ENCODE assay signal across 1 cellular context in genomic region chr16:20886-21285, GRCh38. TPM values are rescaled to one million over a fixed set of nuclear protein-coding genes. Genes with fewer than 3 reads are reported as not detected.
"Had no signal": no experiment of that assay in that cellular context is flagged by ENCODE, and none has a peak within 500 bp of the region (broad histone marks: within the 10 kb centered on the region; RNA-seq: fewer than 3 reads in every experiment).

No MANE protein-coding gene starts in this region.

RNA-seq across cellular contexts. Expression of gene POLR3K, which starts 32.5 kb away (rescaled TPM):
- total RNA-seq: ascending aorta had no signal

RNA-seq across cellular contexts. Expression of gene SNRNP25, which starts 32.7 kb away (rescaled TPM):
- total RNA-seq: ascending aorta had no signal
